ENCODE assay signal across 23 cellular contexts in genomic region chr7:127635659-127636285, GRCh38. TPM values are rescaled to one million over a fixed set of nuclear protein-coding genes. Genes with fewer than 3 reads are reported as not detected.
"Had no signal": no experiment of that assay in that cellular context is flagged by ENCODE, and none has a peak within 500 bp of the region (broad histone marks: within the 10 kb centered on the region; RNA-seq: fewer than 3 reads in every experiment).

No MANE protein-coding gene starts in this region.

- H3K36me3 ChIP-seq: brain microvascular endothelial cell, esophagus squamous epithelium, right atrium auricular region, suprapubic skin had no signal

- H3K27me3 ChIP-seq: brain microvascular endothelial cell, right atrium auricular region, suprapubic skin had no signal

- DNase-seq: activated CD4-positive, alpha-beta T cell treated with anti-CD3 and anti-CD28 coated beads, Interleukin-2, amount 10 ng/mL, durations not matched to agents 7 days and 5 days; activated CD8-positive, alpha-beta memory T cell treated with anti-CD3 and anti-CD28 coated beads, Interleukin-2, amount 50 U/mL, for 48 hours; activated gamma-delta T cell; activated T-cell treated with anti-CD3 and anti-CD28 coated beads, Interleukin-2, amount 50 U/mL, for 72 hours; cortex of kidney; effector CD4-positive, alpha-beta T cell; esophagus squamous epithelium; immature natural killer cell; midbrain; stimulated activated CD4-positive, alpha-beta T cell treated with anti-CD3 and anti-CD28 coated beads, Interleukin-4, amount 100 ng/mL, for 4 hours; stimulated activated CD8-positive, alpha-beta memory T cell treated with anti-CD3 and anti-CD28 coated beads, Interleukin-4, amount 100 ng/mL, for 48 hours; trophoblast cell had no signal

- H3K4me1 ChIP-seq: esophagus squamous epithelium, right atrium auricular region, suprapubic skin had no signal

- ATAC-seq: activated T-cell treated with anti-CD3 and anti-CD28 coated beads, Interleukin-2, amount 50 U/mL, for 72 hours had no signal

- H3K4me2 ChIP-seq: smooth muscle cell had no signal

- FAIRE-seq: endothelial cell of umbilical vein had no signal

- H3K4me3 ChIP-seq: esophagus squamous epithelium, right atrium auricular region, smooth muscle cell, suprapubic skin had no signal

- H3K27ac ChIP-seq: brain microvascular endothelial cell, esophagus squamous epithelium, right atrium auricular region, suprapubic skin had no signal

- H3K9me3 ChIP-seq: esophagus squamous epithelium, right atrium auricular region, suprapubic skin had no signal

RNA-seq across cellular contexts. Expression of gene PAX4, which starts 17.8 kb away (rescaled TPM):
- total RNA-seq: activated CD4-positive, alpha-beta T cell treated with anti-CD3 and anti-CD28 coated beads, Interleukin-2, amount 10 ng/mL, durations not matched to agents 7 days and 5 days; activated T-cell treated with anti-CD3 and anti-CD28 coated beads, Interleukin-2, amount 50 U/mL, for 72 hours; endothelial cell of umbilical vein; esophagus squamous epithelium; fibroblast of villous mesenchyme; glomerular endothelial cell; lung microvascular endothelial cell; myocyte; omental fat pad; right atrium auricular region; smooth muscle cell; suprapubic skin had no signal
- polyA plus RNA-seq: endothelial cell of umbilical vein, immature natural killer cell, neural cell, smooth muscle cell had no signal

RNA-seq across cellular contexts. Expression of gene FSCN3, which starts 42.2 kb away (rescaled TPM):
- polyA plus RNA-seq: smooth muscle cell had no signal
